ENCODE assay signal across 21 cellular contexts in the genomic region with DNA sequence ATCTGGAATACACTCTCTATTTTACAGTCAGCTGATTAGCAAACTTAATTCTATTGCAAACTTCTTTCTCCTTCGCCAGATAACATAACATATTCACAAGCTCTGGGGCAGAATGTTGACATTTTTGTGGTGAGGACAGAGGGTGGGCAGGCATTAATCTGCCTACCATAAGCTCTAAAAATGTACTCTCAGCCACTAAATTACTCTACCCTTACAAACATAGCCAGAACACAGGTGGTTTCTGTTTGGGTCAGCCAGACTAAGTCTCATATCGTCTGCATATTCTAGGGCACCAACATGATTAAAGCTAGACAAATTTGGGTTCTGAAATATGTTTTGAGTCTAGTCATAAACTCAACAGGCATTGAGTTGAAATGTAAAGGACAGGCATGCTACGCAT.
DNase-seq lines count a peak whose midpoint lies in the region; ATAC-seq and TF ChIP-seq lines count a peak whose summit lies in the region.
"Had no signal": no experiment of that assay in that cellular context is flagged by ENCODE, and none has a peak within 500 bp of the region (broad histone marks: within the 10 kb centered on the region; RNA-seq: fewer than 3 reads in every experiment).

No MANE protein-coding gene starts in this region.

- H3K4me3 ChIP-seq in AG10803 (ENCODE audit: low read length) = no peak overlapping the region
- H3K4me3 ChIP-seq: body of pancreas, colonic mucosa had no signal

- DNase-seq in AG10803 (ENCODE audit: low read depth) = peak; percentile 88
- peak; percentile 94 for DNase-seq in amniotic epithelial cell (ENCODE audit: low read depth)
- DNase-seq in myocyte (ENCODE audit: low read depth) = peak; percentile 22
- no peak for DNase-seq in kidney tubule cell (ENCODE audit: low spot score)
- DNase-seq in NCI-H2081 (lab: John Stamatoyannopoulos, UW) = no peak
- no peak for DNase-seq in epidermal melanocyte (ENCODE audit: insufficient read length, low spot score)
- DNase-seq in GM19240 (ENCODE audit: insufficient read length, low spot score) = no peak
- DNase-seq: ACHN; activated CD4-positive, CD25-positive, alpha-beta regulatory T cell treated with anti-CD3 and anti-CD28 coated beads, Interleukin-2, amount 50 U/mL, for 72 hours; activated CD8-positive, alpha-beta T cell treated with anti-CD3 and anti-CD28 coated beads, Interleukin-2, amount 10 ng/mL, durations not matched to agents 7 days and 5 days; activated naive CD4-positive, alpha-beta T cell treated with anti-CD3 and anti-CD28 coated beads, Interleukin-2, amount 10 ng/mL, durations not matched to agents 7 days and 5 days; activated T-cell treated with anti-CD3 and anti-CD28 coated beads, Interleukin-2, amount 50 U/mL, for 1 hour; body of pancreas; CD4-positive, alpha-beta memory T cell; colonic mucosa; DMS153; H7; NCI-H510A; nucleus accumbens; stimulated activated CD4-positive, alpha-beta T cell treated with anti-CD3 and anti-CD28 coated beads, Interleukin-12 subunit alpha, Interleukin-12 subunit beta, amount 100 ng/mL, for 4 hours had no signal

- TF ChIP-seq CTCF in AG10803 (conservative IDR thresholded peaks at IDR 0.05; ENCODE audit: low read length) = no peak

- ATAC-seq in HG02798 (IDR thresholded peaks at IDR 0.05; ENCODE audit: poor library complexity, unreplicated experiment) = peak; percentile 50
- ATAC-seq: activated CD8-positive, alpha-beta T cell treated with anti-CD3 and anti-CD28 coated beads, Interleukin-2, amount 10 ng/mL, durations not matched to agents 7 days and 5 days; body of pancreas had no signal

Comparison
In these comparisons a context has a peak if more than half of its experiments do, and no peak if none do; other contexts are left out.
1. DNase-seq: peak in AG10803 (single experiment), amniotic epithelial cell (single experiment) and myocyte (single experiment); none in kidney tubule cell (single experiment), NCI-H2081 (0 of 2), epidermal melanocyte (single experiment) and GM19240 (single experiment).